In the genomic region with DNA sequence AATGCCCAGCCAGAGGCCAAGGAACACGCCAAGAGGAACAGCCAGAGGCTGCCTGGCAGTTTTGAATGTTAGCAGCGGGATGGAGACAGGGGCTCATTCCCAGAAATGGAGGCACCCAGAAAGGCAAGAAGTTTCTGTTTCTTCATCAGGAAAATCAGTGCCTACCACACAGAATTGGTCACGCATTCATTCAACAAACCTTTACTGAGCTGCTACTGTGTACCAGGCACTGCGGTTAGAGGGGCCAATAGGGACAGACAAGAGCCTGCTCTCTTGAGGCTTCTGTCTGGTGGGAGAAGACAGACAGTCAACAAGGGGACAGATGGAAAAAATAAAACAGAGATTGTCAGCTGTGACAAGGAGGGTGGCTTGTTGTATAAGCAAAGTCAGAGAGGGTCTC, we compare ENCODE assay signal across 26 cellular contexts. TPM values are rescaled to one million over a fixed set of nuclear protein-coding genes. Genes with fewer than 3 reads are reported as not detected.
"Had no signal": no experiment of that assay in that cellular context is flagged by ENCODE, and none has a peak within 500 bp of the region (broad histone marks: within the 10 kb centered on the region; RNA-seq: fewer than 3 reads in every experiment).

No MANE protein-coding gene starts in this region.

- H3K4me3 ChIP-seq: MG63, Peyer's patch, SJCRH30 had no signal

- H3K9me3 ChIP-seq: Peyer's patch had no signal

- H3K27me3 ChIP-seq: MG63, Peyer's patch had no signal

- DNase-seq: IMR-90, Karpas-422, KG1, MG63, NCI-H1092, NCI-H1105 treated with DMSO at 0.1 percent for 48 hours, NCI-H1417 treated with DMSO at 0.1 percent for 48 hours, NCI-H146, NCI-H1694 treated with DMSO at 0.1 percent for 48 hours, NCI-H1930, NCI-H2081, NCI-H2107, NCI-H2227 treated with DMSO at 0.1 percent for 48 hours, NCI-H524, NCI-H526 treated with DMSO at 0.1 percent for 48 hours, NCI-H748 treated with DMSO at 0.1 percent for 48 hours, PC-3, Peyer's patch, SHP77 treated with DMSO at 0.1 percent for 48 hours, SJCRH30, T-helper 1 cell had no signal

- H3K27ac ChIP-seq: Peyer's patch, SJCRH30 had no signal

- H3K36me3 ChIP-seq: MG63, Peyer's patch, SJCRH30 had no signal

- ATAC-seq: PC-3, Right ventricle myocardium inferior, SK-N-SH treated with all-trans-retinoic acid at 6 μM for 48 hours had no signal

- H3K4me1 ChIP-seq: Peyer's patch, SJCRH30 had no signal

RNA-seq across cellular contexts. Expression of a gene that starts 27.2 kb away (rescaled TPM):
- total RNA-seq: HT-29, IMR-90, OCI-LY7, Right ventricle myocardium inferior, RPMI7951, SJCRH30 had no signal
- polyA plus RNA-seq: IMR-90 had no signal
